Comparison of ENCODE assay signal across 1 cellular context in the genomic region with DNA sequence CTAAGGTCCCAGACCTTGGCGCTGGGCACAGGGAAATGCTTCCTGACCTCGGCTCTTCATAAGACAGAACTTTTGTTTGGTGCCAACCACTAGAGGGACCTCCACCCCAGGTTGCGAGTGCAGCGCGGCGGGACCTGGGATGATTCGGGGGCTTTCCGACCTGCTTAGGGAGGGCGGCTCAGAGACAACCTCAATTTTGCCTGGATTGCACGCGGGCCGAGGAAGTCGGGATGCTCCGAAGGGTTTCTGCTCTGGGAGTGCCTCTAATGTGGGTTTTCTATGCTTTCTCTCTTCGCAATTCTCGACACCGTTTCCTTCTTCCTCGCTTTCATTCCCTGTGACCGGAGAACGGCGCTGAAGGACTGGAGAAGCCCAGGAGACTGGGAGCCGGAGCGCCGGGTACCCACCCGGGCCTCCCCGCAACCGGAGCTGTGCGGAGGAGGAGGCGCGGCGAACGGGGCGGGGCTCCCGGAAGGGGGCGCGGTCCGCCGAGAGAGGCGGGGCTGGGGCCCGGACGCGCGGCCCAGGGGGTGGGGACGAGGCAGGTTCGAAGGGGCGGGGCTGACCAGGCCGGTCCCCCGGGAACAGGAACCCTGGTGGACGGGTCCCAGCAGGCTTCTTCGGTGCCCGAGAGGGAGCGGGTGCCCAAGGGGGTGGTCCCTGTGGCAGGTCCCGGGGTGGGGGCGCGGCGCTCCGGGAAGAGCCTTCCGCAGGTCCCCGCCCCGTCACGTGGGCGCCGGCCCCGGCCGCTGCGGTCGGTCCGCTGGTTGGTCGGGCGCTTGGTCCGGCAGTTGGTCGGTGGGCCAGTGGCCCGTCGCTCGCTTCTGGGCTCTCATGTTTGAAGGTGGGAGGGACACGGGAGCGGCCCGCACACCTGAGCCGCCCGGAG.
TF ChIP-seq lines count a peak whose summit lies in the region.

A gene (plus strand): TSS at position 790 of the 889 bp plus-strand sequence. CDS start 35,477 bp downstream, outside the sequence.

TF ChIP-seq in K562, 482 proteins besides CTCF, POLR2A, EP300 and RAD21 (continued from another document and continues in another):
- TF ChIP-seq, protein P1, sequence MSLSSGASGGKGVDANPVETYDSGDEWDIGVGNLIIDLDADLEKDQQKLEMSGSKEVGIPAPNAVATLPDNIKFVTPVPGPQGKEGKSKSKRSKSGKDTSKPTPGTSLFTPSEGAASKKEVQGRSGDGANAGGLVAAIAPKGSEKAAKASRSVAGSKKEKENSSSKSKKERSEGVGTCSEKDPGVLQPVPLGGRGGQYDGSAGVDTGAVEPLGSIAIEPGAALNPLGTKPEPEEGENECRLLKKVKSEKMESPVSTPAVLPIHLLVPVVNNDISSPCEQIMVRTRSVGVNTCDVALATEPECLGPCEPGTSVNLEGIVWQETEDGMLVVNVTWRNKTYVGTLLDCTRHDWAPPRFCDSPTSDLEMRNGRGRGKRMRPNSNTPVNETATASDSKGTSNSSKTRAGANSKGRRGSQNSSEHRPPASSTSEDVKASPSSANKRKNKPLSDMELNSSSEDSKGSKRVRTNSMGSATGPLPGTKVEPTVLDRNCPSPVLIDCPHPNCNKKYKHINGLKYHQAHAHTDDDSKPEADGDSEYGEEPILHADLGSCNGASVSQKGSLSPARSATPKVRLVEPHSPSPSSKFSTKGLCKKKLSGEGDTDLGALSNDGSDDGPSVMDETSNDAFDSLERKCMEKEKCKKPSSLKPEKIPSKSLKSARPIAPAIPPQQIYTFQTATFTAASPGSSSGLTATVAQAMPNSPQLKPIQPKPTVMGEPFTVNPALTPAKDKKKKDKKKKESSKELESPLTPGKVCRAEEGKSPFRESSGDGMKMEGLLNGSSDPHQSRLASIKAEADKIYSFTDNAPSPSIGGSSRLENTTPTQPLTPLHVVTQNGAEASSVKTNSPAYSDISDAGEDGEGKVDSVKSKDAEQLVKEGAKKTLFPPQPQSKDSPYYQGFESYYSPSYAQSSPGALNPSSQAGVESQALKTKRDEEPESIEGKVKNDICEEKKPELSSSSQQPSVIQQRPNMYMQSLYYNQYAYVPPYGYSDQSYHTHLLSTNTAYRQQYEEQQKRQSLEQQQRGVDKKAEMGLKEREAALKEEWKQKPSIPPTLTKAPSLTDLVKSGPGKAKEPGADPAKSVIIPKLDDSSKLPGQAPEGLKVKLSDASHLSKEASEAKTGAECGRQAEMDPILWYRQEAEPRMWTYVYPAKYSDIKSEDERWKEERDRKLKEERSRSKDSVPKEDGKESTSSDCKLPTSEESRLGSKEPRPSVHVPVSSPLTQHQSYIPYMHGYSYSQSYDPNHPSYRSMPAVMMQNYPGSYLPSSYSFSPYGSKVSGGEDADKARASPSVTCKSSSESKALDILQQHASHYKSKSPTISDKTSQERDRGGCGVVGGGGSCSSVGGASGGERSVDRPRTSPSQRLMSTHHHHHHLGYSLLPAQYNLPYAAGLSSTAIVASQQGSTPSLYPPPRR (CRISPR knock-in tag; IDR thresholded peaks at IDR 0.05; ENCODE audit: borderline replicate concordance) = no peak
- TF ChIP-seq ZNF232 (CRISPR knock-in tag; IDR thresholded peaks at IDR 0.05) = no peak
- TF ChIP-seq, protein P2, sequence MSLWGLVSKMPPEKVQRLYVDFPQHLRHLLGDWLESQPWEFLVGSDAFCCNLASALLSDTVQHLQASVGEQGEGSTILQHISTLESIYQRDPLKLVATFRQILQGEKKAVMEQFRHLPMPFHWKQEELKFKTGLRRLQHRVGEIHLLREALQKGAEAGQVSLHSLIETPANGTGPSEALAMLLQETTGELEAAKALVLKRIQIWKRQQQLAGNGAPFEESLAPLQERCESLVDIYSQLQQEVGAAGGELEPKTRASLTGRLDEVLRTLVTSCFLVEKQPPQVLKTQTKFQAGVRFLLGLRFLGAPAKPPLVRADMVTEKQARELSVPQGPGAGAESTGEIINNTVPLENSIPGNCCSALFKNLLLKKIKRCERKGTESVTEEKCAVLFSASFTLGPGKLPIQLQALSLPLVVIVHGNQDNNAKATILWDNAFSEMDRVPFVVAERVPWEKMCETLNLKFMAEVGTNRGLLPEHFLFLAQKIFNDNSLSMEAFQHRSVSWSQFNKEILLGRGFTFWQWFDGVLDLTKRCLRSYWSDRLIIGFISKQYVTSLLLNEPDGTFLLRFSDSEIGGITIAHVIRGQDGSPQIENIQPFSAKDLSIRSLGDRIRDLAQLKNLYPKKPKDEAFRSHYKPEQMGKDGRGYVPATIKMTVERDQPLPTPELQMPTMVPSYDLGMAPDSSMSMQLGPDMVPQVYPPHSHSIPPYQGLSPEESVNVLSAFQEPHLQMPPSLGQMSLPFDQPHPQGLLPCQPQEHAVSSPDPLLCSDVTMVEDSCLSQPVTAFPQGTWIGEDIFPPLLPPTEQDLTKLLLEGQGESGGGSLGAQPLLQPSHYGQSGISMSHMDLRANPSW (CRISPR knock-in tag; IDR thresholded peaks at IDR 0.05) = no peak
- no peak for TF ChIP-seq DNMT1 (IDR thresholded peaks at IDR 0.05)
- TF ChIP-seq, protein P3, sequence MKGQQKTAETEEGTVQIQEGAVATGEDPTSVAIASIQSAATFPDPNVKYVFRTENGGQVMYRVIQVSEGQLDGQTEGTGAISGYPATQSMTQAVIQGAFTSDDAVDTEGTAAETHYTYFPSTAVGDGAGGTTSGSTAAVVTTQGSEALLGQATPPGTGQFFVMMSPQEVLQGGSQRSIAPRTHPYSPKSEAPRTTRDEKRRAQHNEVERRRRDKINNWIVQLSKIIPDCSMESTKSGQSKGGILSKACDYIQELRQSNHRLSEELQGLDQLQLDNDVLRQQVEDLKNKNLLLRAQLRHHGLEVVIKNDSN (CRISPR knock-in tag; IDR thresholded peaks at IDR 0.05) = peak; percentile 96
- no peak for TF ChIP-seq PTBP1 (IDR thresholded peaks at IDR 0.05; ENCODE audit: low read depth, low read length)
- TF ChIP-seq ZBTB1 (CRISPR knock-in tag; IDR thresholded peaks at IDR 0.05; ENCODE audit: borderline replicate concordance, low read depth) = no peak
- no peak for TF ChIP-seq ZNF644 (tag; IDR thresholded peaks at IDR 0.05; ENCODE audit: low read depth)
- no peak for TF ChIP-seq ATF1 (CRISPR knock-in tag; IDR thresholded peaks at IDR 0.05)
- TF ChIP-seq ATF1 (tag; IDR thresholded peaks at IDR 0.05) = no peak
- no peak for TF ChIP-seq KDM5B (IDR thresholded peaks at IDR 0.05; ENCODE audit: insufficient replicate concordance, low read depth, low read length)
- no peak for TF ChIP-seq CHD1 (IDR thresholded peaks at IDR 0.05; ENCODE audit: low read length)
- TF ChIP-seq, protein P4, sequence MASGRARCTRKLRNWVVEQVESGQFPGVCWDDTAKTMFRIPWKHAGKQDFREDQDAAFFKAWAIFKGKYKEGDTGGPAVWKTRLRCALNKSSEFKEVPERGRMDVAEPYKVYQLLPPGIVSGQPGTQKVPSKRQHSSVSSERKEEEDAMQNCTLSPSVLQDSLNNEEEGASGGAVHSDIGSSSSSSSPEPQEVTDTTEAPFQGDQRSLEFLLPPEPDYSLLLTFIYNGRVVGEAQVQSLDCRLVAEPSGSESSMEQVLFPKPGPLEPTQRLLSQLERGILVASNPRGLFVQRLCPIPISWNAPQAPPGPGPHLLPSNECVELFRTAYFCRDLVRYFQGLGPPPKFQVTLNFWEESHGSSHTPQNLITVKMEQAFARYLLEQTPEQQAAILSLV (tag; IDR thresholded peaks at IDR 0.05) = no peak
- no peak for TF ChIP-seq HNRNPL (IDR thresholded peaks at IDR 0.05; ENCODE audit: low read depth, low read length)
- no peak for TF ChIP-seq SRSF3 (IDR thresholded peaks at IDR 0.05; ENCODE audit: insufficient read depth, low read length)
- 0 out of 4 replicates have a peak, but pooled peaks of 1 of the 2 experiments have one; percentile 14 for TF ChIP-seq RCOR1 (IDR thresholded peaks at IDR 0.05; ENCODE audit: borderline replicate concordance in 1 of 2, low read depth in 2 of 2, low read length in 2 of 2)
- no peak for TF ChIP-seq HDAC6 (IDR thresholded peaks at IDR 0.05; ENCODE audit: low read depth, low read length)
- TF ChIP-seq, protein P5, sequence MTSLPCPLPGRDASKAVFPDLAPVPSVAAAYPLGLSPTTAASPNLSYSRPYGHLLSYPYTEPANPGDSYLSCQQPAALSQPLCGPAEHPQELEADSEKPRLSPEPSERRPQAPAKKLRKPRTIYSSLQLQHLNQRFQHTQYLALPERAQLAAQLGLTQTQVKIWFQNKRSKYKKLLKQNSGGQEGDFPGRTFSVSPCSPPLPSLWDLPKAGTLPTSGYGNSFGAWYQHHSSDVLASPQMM (CRISPR knock-in tag; IDR thresholded peaks at IDR 0.05) = no peak
- no peak for TF ChIP-seq CSDE1 (IDR thresholded peaks at IDR 0.05)
- TF ChIP-seq, protein P6, sequence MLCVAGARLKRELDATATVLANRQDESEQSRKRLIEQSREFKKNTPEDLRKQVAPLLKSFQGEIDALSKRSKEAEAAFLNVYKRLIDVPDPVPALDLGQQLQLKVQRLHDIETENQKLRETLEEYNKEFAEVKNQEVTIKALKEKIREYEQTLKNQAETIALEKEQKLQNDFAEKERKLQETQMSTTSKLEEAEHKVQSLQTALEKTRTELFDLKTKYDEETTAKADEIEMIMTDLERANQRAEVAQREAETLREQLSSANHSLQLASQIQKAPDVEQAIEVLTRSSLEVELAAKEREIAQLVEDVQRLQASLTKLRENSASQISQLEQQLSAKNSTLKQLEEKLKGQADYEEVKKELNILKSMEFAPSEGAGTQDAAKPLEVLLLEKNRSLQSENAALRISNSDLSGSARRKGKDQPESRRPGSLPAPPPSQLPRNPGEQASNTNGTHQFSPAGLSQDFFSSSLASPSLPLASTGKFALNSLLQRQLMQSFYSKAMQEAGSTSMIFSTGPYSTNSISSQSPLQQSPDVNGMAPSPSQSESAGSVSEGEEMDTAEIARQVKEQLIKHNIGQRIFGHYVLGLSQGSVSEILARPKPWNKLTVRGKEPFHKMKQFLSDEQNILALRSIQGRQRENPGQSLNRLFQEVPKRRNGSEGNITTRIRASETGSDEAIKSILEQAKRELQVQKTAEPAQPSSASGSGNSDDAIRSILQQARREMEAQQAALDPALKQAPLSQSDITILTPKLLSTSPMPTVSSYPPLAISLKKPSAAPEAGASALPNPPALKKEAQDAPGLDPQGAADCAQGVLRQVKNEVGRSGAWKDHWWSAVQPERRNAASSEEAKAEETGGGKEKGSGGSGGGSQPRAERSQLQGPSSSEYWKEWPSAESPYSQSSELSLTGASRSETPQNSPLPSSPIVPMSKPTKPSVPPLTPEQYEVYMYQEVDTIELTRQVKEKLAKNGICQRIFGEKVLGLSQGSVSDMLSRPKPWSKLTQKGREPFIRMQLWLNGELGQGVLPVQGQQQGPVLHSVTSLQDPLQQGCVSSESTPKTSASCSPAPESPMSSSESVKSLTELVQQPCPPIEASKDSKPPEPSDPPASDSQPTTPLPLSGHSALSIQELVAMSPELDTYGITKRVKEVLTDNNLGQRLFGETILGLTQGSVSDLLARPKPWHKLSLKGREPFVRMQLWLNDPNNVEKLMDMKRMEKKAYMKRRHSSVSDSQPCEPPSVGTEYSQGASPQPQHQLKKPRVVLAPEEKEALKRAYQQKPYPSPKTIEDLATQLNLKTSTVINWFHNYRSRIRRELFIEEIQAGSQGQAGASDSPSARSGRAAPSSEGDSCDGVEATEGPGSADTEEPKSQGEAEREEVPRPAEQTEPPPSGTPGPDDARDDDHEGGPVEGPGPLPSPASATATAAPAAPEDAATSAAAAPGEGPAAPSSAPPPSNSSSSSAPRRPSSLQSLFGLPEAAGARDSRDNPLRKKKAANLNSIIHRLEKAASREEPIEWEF (CRISPR knock-in tag; IDR thresholded peaks at IDR 0.05) = no peak
- no peak for TF ChIP-seq COPS2 (conservative IDR thresholded peaks at IDR 0.05)
- TF ChIP-seq HNRNPLL (IDR thresholded peaks at IDR 0.05; ENCODE audit: low read depth, low read length, poor library complexity, severe bottlenecking) = no peak
- no peak for TF ChIP-seq ZNF551 (CRISPR knock-in tag; IDR thresholded peaks at IDR 0.05)
- TF ChIP-seq MBD2 (IDR thresholded peaks at IDR 0.05; ENCODE audit: borderline replicate concordance, low read depth) = no peak
- no peak for TF ChIP-seq SNRNP70 (optimal IDR thresholded peaks at IDR 0.05; ENCODE audit: low read depth, low read length)
- TF ChIP-seq, protein P7, sequence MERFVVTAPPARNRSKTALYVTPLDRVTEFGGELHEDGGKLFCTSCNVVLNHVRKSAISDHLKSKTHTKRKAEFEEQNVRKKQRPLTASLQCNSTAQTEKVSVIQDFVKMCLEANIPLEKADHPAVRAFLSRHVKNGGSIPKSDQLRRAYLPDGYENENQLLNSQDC (CRISPR knock-in tag; IDR thresholded peaks at IDR 0.05) = no peak
- no peak for TF ChIP-seq HMG20B (CRISPR knock-in tag; IDR thresholded peaks at IDR 0.05)
- TF ChIP-seq, protein P8, sequence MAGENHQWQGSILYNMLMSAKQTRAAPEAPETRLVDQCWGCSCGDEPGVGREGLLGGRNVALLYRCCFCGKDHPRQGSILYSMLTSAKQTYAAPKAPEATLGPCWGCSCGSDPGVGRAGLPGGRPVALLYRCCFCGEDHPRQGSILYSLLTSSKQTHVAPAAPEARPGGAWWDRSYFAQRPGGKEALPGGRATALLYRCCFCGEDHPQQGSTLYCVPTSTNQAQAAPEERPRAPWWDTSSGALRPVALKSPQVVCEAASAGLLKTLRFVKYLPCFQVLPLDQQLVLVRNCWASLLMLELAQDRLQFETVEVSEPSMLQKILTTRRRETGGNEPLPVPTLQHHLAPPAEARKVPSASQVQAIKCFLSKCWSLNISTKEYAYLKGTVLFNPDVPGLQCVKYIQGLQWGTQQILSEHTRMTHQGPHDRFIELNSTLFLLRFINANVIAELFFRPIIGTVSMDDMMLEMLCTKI (IDR thresholded peaks at IDR 0.05; ENCODE audit: partially characterized antibody) = no peak
- TF ChIP-seq YY1 (IDR thresholded peaks at IDR 0.05; ENCODE audit: borderline replicate concordance in 1 of 3, control insufficient read depth in 1 of 3, extremely low read depth in 1 of 3, insufficient read depth in 3 of 3, insufficient read length in 1 of 3, insufficient replicate concordance in 2 of 3, low read depth in 1 of 3, low read length in 2 of 3) = no peak
- TF ChIP-seq TCF7 (IDR thresholded peaks at IDR 0.05; ENCODE audit: borderline replicate concordance) = no peak
- no peak for TF ChIP-seq SP2 (IDR thresholded peaks at IDR 0.05; ENCODE audit: extremely low read depth, low read depth, low read length, poor library complexity, severe bottlenecking)
- peak; percentile 20; the same call in 1 of the 2 replicates for TF ChIP-seq CTBP1 (IDR thresholded peaks at IDR 0.05; ENCODE audit: borderline replicate concordance)
- no peak for TF ChIP-seq ZNF695 (CRISPR knock-in tag; IDR thresholded peaks at IDR 0.05)
- no peak for TF ChIP-seq FUS (optimal IDR thresholded peaks at IDR 0.05; ENCODE audit: low read depth, low read length)
- no peak for TF ChIP-seq CREB1 (IDR thresholded peaks at IDR 0.05)
- no peak; the same call in 1 of the 2 replicates for TF ChIP-seq CREB1 (CRISPR knock-in tag; IDR thresholded peaks at IDR 0.05)
